ENCODE assay signal across 8 cellular contexts in genomic region chr15:75648156-75649000, GRCh38. TPM values are rescaled to one million over a fixed set of nuclear protein-coding genes. Genes with fewer than 3 reads are reported as not detected.
DNase-seq lines count a peak whose midpoint lies in the region; ATAC-seq and TF ChIP-seq lines count a peak whose summit lies in the region.

No MANE protein-coding gene starts in this region.

- H3K9me3 Mint-ChIP-seq in activated CD4-positive, alpha-beta T cell treated with anti-CD3 and anti-CD28 coated beads, Interleukin-2, amount 10 ng/mL, durations not matched to agents 7 days and 5 days, result no peaks in the 10 kb centered on the region
- H3K9me3 Mint-ChIP-seq in activated T-helper 1 cell treated with anti-CD3 and anti-CD28 coated beads, Interleukin-12 subunit alpha, Interleukin-12 subunit beta, Interleukin-2, Interleukin-4 antibody, amounts not matched to agents 30 ng/mL and 10 ng/mL and 1 ng/mL, durations not matched to agents 14 hours and 24 hours and 36 hours, result no peaks in the 10 kb centered on the region

- peak overlapping the region; percentile 72 for H3K4me3 Mint-ChIP-seq in activated CD4-positive, alpha-beta T cell treated with anti-CD3 and anti-CD28 coated beads, Interleukin-2, amount 10 ng/mL, durations not matched to agents 7 days and 5 days
- H3K4me3 Mint-ChIP-seq in activated T-helper 1 cell treated with anti-CD3 and anti-CD28 coated beads, Interleukin-12 subunit alpha, Interleukin-12 subunit beta, Interleukin-2, Interleukin-4 antibody, amounts not matched to agents 30 ng/mL and 10 ng/mL and 1 ng/mL, durations not matched to agents 14 hours and 24 hours and 36 hours, result peak overlapping the region; percentile 82

- POLR2A ChIA-PET in activated CD4-positive, alpha-beta T cell treated with anti-CD3 and anti-CD28 coated beads, Interleukin-2, amount 10 ng/mL, durations not matched to agents 7 days and 5 days (lab: Charles Lee), result no interaction called here

- H3K36me3 ChIP-seq in ovary, result no peaks in the 10 kb centered on the region

- DNase-seq in activated CD4-positive, alpha-beta T cell treated with anti-CD3 and anti-CD28 coated beads, Interleukin-2, amount 10 ng/mL, durations not matched to agents 7 days and 5 days, result no peak
- DNase-seq in activated CD4-positive, alpha-beta T cell treated with anti-CD3 and anti-CD28 coated beads, Interleukin-2, amount 50 U/mL, for 4 hours, result no peak
- DNase-seq in activated T-helper 1 cell treated with anti-CD3 and anti-CD28 coated beads, Interleukin-12 subunit alpha, Interleukin-12 subunit beta, Interleukin-2, Interleukin-4 antibody, amounts not matched to agents 30 ng/mL and 10 ng/mL and 1 ng/mL, durations not matched to agents 14 hours and 24 hours and 36 hours (ENCODE audit: low spot score), result no peak
- DNase-seq in Right ventricle myocardium superior, result peak; percentile 70
- DNase-seq in ovary, result peak; percentile 70 to 80 (median 79)
- no peak for DNase-seq in COR-L47 (lab: John Stamatoyannopoulos, UW)
- no peak for DNase-seq in central memory CD4-positive, alpha-beta T cell
- DNase-seq in NCI-H1417 treated with DMSO at 0.1 percent for 48 hours (lab: John Stamatoyannopoulos, UW), result no peak

- H3K27ac ChIP-seq in ovary, result peak overlapping the region; percentile 80 to 96

- 1 to 2% (median 1%) methylated on average over 34 of the region's 34 CpGs for WGBS in ovary, 3 donors

- TF ChIP-seq POLR2A in ovary (IDR thresholded peaks at IDR 0.05), result no peak

- H3K27me3 Mint-ChIP-seq in activated CD4-positive, alpha-beta T cell treated with anti-CD3 and anti-CD28 coated beads, Interleukin-2, amount 10 ng/mL, durations not matched to agents 7 days and 5 days, result peaks cover 28% of the 10 kb centered on the region
- peaks cover 13% of the 10 kb centered on the region for H3K27me3 Mint-ChIP-seq in activated T-helper 1 cell treated with anti-CD3 and anti-CD28 coated beads, Interleukin-12 subunit alpha, Interleukin-12 subunit beta, Interleukin-2, Interleukin-4 antibody, amounts not matched to agents 30 ng/mL and 10 ng/mL and 1 ng/mL, durations not matched to agents 14 hours and 24 hours and 36 hours (ENCODE audit: insufficient read depth)

- ATAC-seq in Right ventricle myocardium superior (ENCODE audit: poor library complexity), result peak; percentile 45

- CTCF ChIA-PET in activated CD4-positive, alpha-beta T cell treated with anti-CD3 and anti-CD28 coated beads, Interleukin-2, amount 10 ng/mL, durations not matched to agents 7 days and 5 days (lab: Charles Lee), result interaction anchor here (0.6 to 2.0 kb wide), 4 partner anchors 51 to 281 kb away, joined by 3 to 7 read pairs (median 6); partner anchors contain the start of gene MAN2C1

- no peak for TF ChIP-seq CTCF in ovary (IDR thresholded peaks at IDR 0.05)

- no peaks in the 10 kb centered on the region for H3K36me3 Mint-ChIP-seq in activated CD4-positive, alpha-beta T cell treated with anti-CD3 and anti-CD28 coated beads, Interleukin-2, amount 10 ng/mL, durations not matched to agents 7 days and 5 days (ENCODE audit: low read depth)
- peaks cover 3% of the 10 kb centered on the region for H3K36me3 Mint-ChIP-seq in activated T-helper 1 cell treated with anti-CD3 and anti-CD28 coated beads, Interleukin-12 subunit alpha, Interleukin-12 subunit beta, Interleukin-2, Interleukin-4 antibody, amounts not matched to agents 30 ng/mL and 10 ng/mL and 1 ng/mL, durations not matched to agents 14 hours and 24 hours and 36 hours (ENCODE audit: low read depth)

- peak overlapping the region; percentile 36 for H3K27ac Mint-ChIP-seq in activated CD4-positive, alpha-beta T cell treated with anti-CD3 and anti-CD28 coated beads, Interleukin-2, amount 10 ng/mL, durations not matched to agents 7 days and 5 days
- peak overlapping the region; percentile 54 for H3K27ac Mint-ChIP-seq in activated T-helper 1 cell treated with anti-CD3 and anti-CD28 coated beads, Interleukin-12 subunit alpha, Interleukin-12 subunit beta, Interleukin-2, Interleukin-4 antibody, amounts not matched to agents 30 ng/mL and 10 ng/mL and 1 ng/mL, durations not matched to agents 14 hours and 24 hours and 36 hours

- peaks cover 44% of the 10 kb centered on the region for H3K4me1 ChIP-seq in ovary (ENCODE audit: insufficient read depth)

- peaks cover 26% of the 10 kb centered on the region for H3K4me1 Mint-ChIP-seq in activated CD4-positive, alpha-beta T cell treated with anti-CD3 and anti-CD28 coated beads, Interleukin-2, amount 10 ng/mL, durations not matched to agents 7 days and 5 days
- H3K4me1 Mint-ChIP-seq in activated T-helper 1 cell treated with anti-CD3 and anti-CD28 coated beads, Interleukin-12 subunit alpha, Interleukin-12 subunit beta, Interleukin-2, Interleukin-4 antibody, amounts not matched to agents 30 ng/mL and 10 ng/mL and 1 ng/mL, durations not matched to agents 14 hours and 24 hours and 36 hours (ENCODE audit: low read depth), result peaks cover 49% of the 10 kb centered on the region

- intact Hi-C loops in activated T-helper 1 cell treated with anti-CD3 and anti-CD28 coated beads, Interleukin-12 subunit alpha, Interleukin-12 subunit beta, Interleukin-2, Interleukin-4 antibody, amounts not matched to agents 30 ng/mL and 10 ng/mL and 1 ng/mL, durations not matched to agents 14 hours and 24 hours and 36 hours (cut with micrococcal nuclease), result loop anchor here (10.0 kb wide), 2 partner anchors 1366 to 1654 kb away; partner anchors contain the start of genes PML and STOML1
- intact Hi-C loops in Right ventricle myocardium superior (cut with DNase I), result no loop called here
- intact Hi-C loops in ovary (cut with DNase I), result loop anchor here in 2 of 4 donors (5.0 to 10.0 kb wide), 2 partner anchors 34 to 194 kb away; partner anchors contain the start of gene SIN3A (in 1 of the 2)

- H3K27me3 ChIP-seq in ovary, result no peaks in the 10 kb centered on the region

- H3K9me3 ChIP-seq in ovary, result no peaks in the 10 kb centered on the region

- H3K4me3 ChIP-seq in ovary, result peak overlapping the region; percentile 81

- TF ChIP-seq EP300 in ovary (IDR thresholded peaks at IDR 0.05), result no peak

RNA-seq across cellular contexts. Expression of gene SNX33, which starts 0.7 kb away (rescaled TPM):
- total RNA-seq in activated CD4-positive, alpha-beta T cell treated with anti-CD3 and anti-CD28 coated beads, Interleukin-2, amount 10 ng/mL, durations not matched to agents 7 days and 5 days, result under 1 TPM; 0.60 to 0.79 TPM
- total RNA-seq in activated T-helper 1 cell treated with anti-CD3 and anti-CD28 coated beads, Interleukin-12 subunit alpha, Interleukin-12 subunit beta, Interleukin-2, Interleukin-4 antibody, amounts not matched to agents 30 ng/mL and 10 ng/mL and 1 ng/mL, durations not matched to agents 14 hours and 24 hours and 36 hours, result 5.4 and 6.2 TPM in 2 replicates
- 12.4 TPM for total RNA-seq in Right ventricle myocardium superior
- 10 to 100 TPM; 16.0 to 37.3 (median 32.3) TPM for total RNA-seq in ovary
- 10 to 100 TPM; 23.4 to 28.3 TPM for polyA plus RNA-seq in ovary

RNA-seq across cellular contexts. Expression of gene IMP3, which starts 8.4 kb away (rescaled TPM):
- total RNA-seq in activated CD4-positive, alpha-beta T cell treated with anti-CD3 and anti-CD28 coated beads, Interleukin-2, amount 10 ng/mL, durations not matched to agents 7 days and 5 days, result 10 to 100 TPM; 79.1 to 81.4 TPM
- 110 and 113 TPM in 2 replicates for total RNA-seq in activated T-helper 1 cell treated with anti-CD3 and anti-CD28 coated beads, Interleukin-12 subunit alpha, Interleukin-12 subunit beta, Interleukin-2, Interleukin-4 antibody, amounts not matched to agents 30 ng/mL and 10 ng/mL and 1 ng/mL, durations not matched to agents 14 hours and 24 hours and 36 hours
- 41.7 TPM for total RNA-seq in Right ventricle myocardium superior
- 100 to 1,000 TPM in 2 of 7 donors, 10 to 100 TPM in 5; 45.1 to 106 (median 59.6) TPM for total RNA-seq in ovary
- 10 to 100 TPM; 47.1 to 51.6 TPM for polyA plus RNA-seq in ovary

RNA-seq across cellular contexts. Expression of gene SNUPN, which starts 22.9 kb away (rescaled TPM):
- total RNA-seq in activated CD4-positive, alpha-beta T cell treated with anti-CD3 and anti-CD28 coated beads, Interleukin-2, amount 10 ng/mL, durations not matched to agents 7 days and 5 days, result 10 to 100 TPM; 41.9 to 44.1 TPM
- total RNA-seq in activated T-helper 1 cell treated with anti-CD3 and anti-CD28 coated beads, Interleukin-12 subunit alpha, Interleukin-12 subunit beta, Interleukin-2, Interleukin-4 antibody, amounts not matched to agents 30 ng/mL and 10 ng/mL and 1 ng/mL, durations not matched to agents 14 hours and 24 hours and 36 hours, result 30.8 and 34.1 TPM in 2 replicates
- total RNA-seq in Right ventricle myocardium superior (16.9 TPM), ovary (10 to 100 TPM; 20.4 to 34.5 (median 27.5) TPM)
- 10 to 100 TPM; 29.2 to 35.3 TPM for polyA plus RNA-seq in ovary

Comparison
In these comparisons a context has a peak if more than half of its experiments do, and no peak if none do; other contexts are left out.
1. DNase-seq: peak in Right ventricle myocardium superior (single experiment) and ovary (5 of 5); none in activated CD4-positive, alpha-beta T cell treated with anti-CD3 and anti-CD28 coated beads, Interleukin-2, amount 10 ng/mL, durations not matched to agents 7 days and 5 days (single experiment), activated CD4-positive, alpha-beta T cell treated with anti-CD3 and anti-CD28 coated beads, Interleukin-2, amount 50 U/mL, for 4 hours (0 of 2), activated T-helper 1 cell treated with anti-CD3 and anti-CD28 coated beads, Interleukin-12 subunit alpha, Interleukin-12 subunit beta, Interleukin-2, Interleukin-4 antibody, amounts not matched to agents 30 ng/mL and 10 ng/mL and 1 ng/mL, durations not matched to agents 14 hours and 24 hours and 36 hours (single experiment), COR-L47 (single experiment), central memory CD4-positive, alpha-beta T cell (single experiment) and NCI-H1417 treated with DMSO at 0.1 percent for 48 hours (single experiment).